Comparison of ENCODE assay signal across 11 cellular contexts in genomic region chr4:85391568-85392410, GRCh38.
DNase-seq lines count a peak whose midpoint lies in the region; ATAC-seq, FAIRE-seq and TF ChIP-seq lines count a peak whose summit lies in the region.
"Had no signal": no experiment of that assay in that cellular context is flagged by ENCODE, and none has a peak within 500 bp of the region (broad histone marks: within the 10 kb centered on the region; RNA-seq: fewer than 3 reads in every experiment).

No MANE protein-coding gene starts in this region.

- CTCF ChIA-PET in activated CD4-positive, alpha-beta T cell treated with anti-CD3 and anti-CD28 coated beads for 36 hours (lab: Charles Lee), result no interaction called here

- no peak overlapping the region for H3K4me3 Mint-ChIP-seq in activated CD4-positive, alpha-beta T cell treated with anti-CD3 and anti-CD28 coated beads for 36 hours

- peak; percentile 74 for ATAC-seq in GM19372 (IDR thresholded peaks at IDR 0.05; ENCODE audit: low read depth, unreplicated experiment)
- peak; percentile 81 for ATAC-seq in HG02763 (IDR thresholded peaks at IDR 0.05; ENCODE audit: unreplicated experiment)
- ATAC-seq in HG03460 (IDR thresholded peaks at IDR 0.05; ENCODE audit: unreplicated experiment), result peak; percentile 88
- no peak for ATAC-seq in activated CD4-positive, alpha-beta T cell treated with anti-CD3 and anti-CD28 coated beads for 36 hours
- ATAC-seq: PC-3, psoas muscle had no signal

- H3K4me1 Mint-ChIP-seq in activated CD4-positive, alpha-beta T cell treated with anti-CD3 and anti-CD28 coated beads for 36 hours, result no peaks in the 10 kb centered on the region

- no peak for TF ChIP-seq POLR2A in GM12892 (IDR thresholded peaks at IDR 0.05; ENCODE audit: low read depth, low read length)

- intact Hi-C loops in activated CD4-positive, alpha-beta T cell treated with anti-CD3 and anti-CD28 coated beads for 36 hours (cut with DNase I, micrococcal nuclease), result no loop called here

- peak; percentile 62 for FAIRE-seq in GM12892 (lab: Jason Lieb, UNC)
- FAIRE-seq: TTC549 had no signal

- no peak overlapping the region for H3K27ac Mint-ChIP-seq in activated CD4-positive, alpha-beta T cell treated with anti-CD3 and anti-CD28 coated beads for 36 hours

- POLR2A ChIA-PET in activated CD4-positive, alpha-beta T cell treated with anti-CD3 and anti-CD28 coated beads for 36 hours (lab: Charles Lee), result interaction anchor here (0.7 kb wide), 1 partner anchor 946 kb away, joined by 3 read pairs; no protein-coding TSS in a partner anchor

- H3K36me3 Mint-ChIP-seq in activated CD4-positive, alpha-beta T cell treated with anti-CD3 and anti-CD28 coated beads for 36 hours (ENCODE audit: low read depth), result no peaks in the 10 kb centered on the region

- no peaks in the 10 kb centered on the region for H3K9me3 Mint-ChIP-seq in activated CD4-positive, alpha-beta T cell treated with anti-CD3 and anti-CD28 coated beads for 36 hours (ENCODE audit: low read depth)

- DNase-seq in GM12892 (ENCODE audit: insufficient read length) (no peak), NCI-H1105 treated with DMSO at 0.1 percent for 48 hours (lab: John Stamatoyannopoulos, UW) (no peak)
- no peak for DNase-seq in activated CD4-positive, alpha-beta T cell treated with anti-CD3 and anti-CD28 coated beads for 36 hours
- DNase-seq in stimulated activated CD8-positive, alpha-beta memory T cell treated with anti-CD3 and anti-CD28 coated beads, Interleukin-4, amount 100 ng/mL, for 48 hours, result no peak
- no peak for DNase-seq in activated CD8-positive, alpha-beta memory T cell treated with anti-CD3 and anti-CD28 coated beads, Interleukin-2, amount 50 U/mL, for 48 hours
- DNase-seq: PC-3, psoas muscle had no signal

- H3K27me3 Mint-ChIP-seq in activated CD4-positive, alpha-beta T cell treated with anti-CD3 and anti-CD28 coated beads for 36 hours, result peaks cover 2% of the 10 kb centered on the region
